In the genomic region with DNA sequence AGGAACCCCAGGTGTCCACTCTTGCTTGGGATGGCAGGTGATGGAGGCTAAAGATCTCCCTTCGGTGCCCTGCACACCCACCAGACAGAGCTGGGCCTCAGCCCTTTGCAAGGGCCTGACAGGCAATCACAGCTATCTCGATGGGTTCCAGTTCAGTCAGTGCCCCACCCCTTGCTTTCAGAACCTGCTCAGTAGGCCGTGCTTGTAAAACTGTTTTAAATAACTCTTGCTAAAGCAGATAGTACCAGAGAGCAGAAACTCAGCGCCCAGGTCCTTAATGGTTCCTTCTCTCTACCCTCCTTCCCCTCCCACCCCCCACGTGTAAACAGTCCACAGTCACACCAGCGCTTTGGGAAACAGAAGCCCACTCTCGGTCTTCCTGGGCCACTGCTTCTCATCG, we compare ENCODE assay signal across 14 cellular contexts. TPM values are rescaled to one million over a fixed set of nuclear protein-coding genes. Genes with fewer than 3 reads are reported as not detected.
DNase-seq lines count a peak whose midpoint lies in the region; ATAC-seq, FAIRE-seq and TF ChIP-seq lines count a peak whose summit lies in the region.
"Had no signal": no experiment of that assay in that cellular context is flagged by ENCODE, and none has a peak within 500 bp of the region (broad histone marks: within the 10 kb centered on the region; RNA-seq: fewer than 3 reads in every experiment).

No MANE protein-coding gene starts in this region.

- in situ Hi-C loops in K562 (cut with MboI): no loop called here

- peak overlapping the region; percentile 99 for H2AFZ ChIP-seq in K562 (ENCODE audit: low read depth, low read length)

- no peaks in the 10 kb centered on the region for H3K9me3 Mint-ChIP-seq in natural killer cell

- no peaks in the 10 kb centered on the region for H3F3A ChIP-seq in DOHH2 (ENCODE audit: control insufficient read depth, insufficient read depth)

- no peak overlapping the region for H3K9ac ChIP-seq in BLaER1
- peak overlapping the region; percentile 82 to 94; a peak in 2 of 4 replicates for H3K9ac ChIP-seq in K562 (ENCODE audit: insufficient read depth in 1 of 2, low read depth in 2 of 2, low read length in 2 of 2)

- no TSS peak for BruUV-seq in K562 (replicated peaks; lab: Mats Ljungman, UMichigan)

- ATAC-seq in K562: no peak
- no peak for ATAC-seq in natural killer cell

- H3K27me3 ChIP-seq in BLaER1 (peaks cover 38% of the 10 kb centered on the region), DOHH2 (ENCODE audit: control insufficient read depth, low read length) (0 out of 2 replicates have a peak, but pooled peaks cover 3% of the 10 kb centered on the region), K562 (ENCODE audit: control insufficient read depth in 2 of 2, insufficient read depth in 2 of 2, low read length in 2 of 2) (peaks cover 2 to 3% of the 10 kb centered on the region in 2 experiments; a peak in 2 of 5 replicates)
- H3K27me3 ChIP-seq: BE2C had no signal

- CTCF ChIA-PET in K562 (lab: Yijun Ruan, JAX; ENCODE audit: low intra/inter-chr PET ratio): interaction anchor here (1.2 to 2.3 kb wide), 2 partner anchors 12 to 28 kb away, joined by 3 to 26 read pairs; no protein-coding TSS in a partner anchor

- H3K27me3 Mint-ChIP-seq in natural killer cell (ENCODE audit: low read depth in 2 of 2): no peaks in the 10 kb centered on the region

- H3K4me3 ChIP-seq in BLaER1: no peak overlapping the region
- H3K4me3 ChIP-seq in DOHH2 (ENCODE audit: low read length): no peak overlapping the region
- no peak overlapping the region for H3K4me3 ChIP-seq in K562

- H3K9me2 ChIP-seq in DOHH2 (replicated peaks; ENCODE audit: control insufficient read depth, low read length): no peaks in the 10 kb centered on the region

- H3K4me2 ChIP-seq in BLaER1: peak overlapping the region; percentile 85; the same call in 1 of the 2 replicates
- peak overlapping the region; percentile 95; the same call in 1 of the 2 replicates for H3K4me2 ChIP-seq in DOHH2 (ENCODE audit: low read length)
- H3K4me2 ChIP-seq in K562 (ENCODE audit: insufficient read depth, low read length): peak overlapping the region; percentile 76; the same call in 1 of the 2 replicates

- no peaks in the 10 kb centered on the region for H3K9me1 ChIP-seq in K562 (ENCODE audit: control insufficient read depth, insufficient read depth, low read length)

- no peaks in the 10 kb centered on the region for H3K36me3 ChIP-seq in BLaER1
- no peaks in the 10 kb centered on the region for H3K36me3 ChIP-seq in DOHH2 (ENCODE audit: control insufficient read depth, low read length)
- no peaks in the 10 kb centered on the region for H3K36me3 ChIP-seq in K562 (ENCODE audit: control insufficient read depth, insufficient read depth, low read length)
- H3K36me3 ChIP-seq: BE2C had no signal

- peaks cover 21% of the 10 kb centered on the region for H3K4me1 ChIP-seq in BLaER1
- peaks cover 12% of the 10 kb centered on the region for H3K4me1 ChIP-seq in DOHH2 (ENCODE audit: control insufficient read depth, low read length)
- H3K4me1 ChIP-seq in K562 (replicated peaks in 1 of 2; ENCODE audit: control insufficient read depth in 2 of 2, insufficient read depth in 2 of 2, low read length in 2 of 2): peaks cover 50 to 62% of the 10 kb centered on the region in 2 experiments
- H3K4me1 ChIP-seq: BE2C had no signal

- 56% methylated on average over 8 of the region's 8 CpGs for WGBS in K562 (ENCODE audit: insufficient coverage, low coverage, missing lambda C conversion rate)

- H4K20me1 ChIP-seq in BLaER1 (no peaks in the 10 kb centered on the region), DOHH2 (ENCODE audit: control insufficient read depth, insufficient read depth, low read depth, low read length) (no peaks in the 10 kb centered on the region), K562 (replicated peaks; ENCODE audit: control insufficient read depth, insufficient read depth, low read length) (no peaks in the 10 kb centered on the region)

- H3K36me3 Mint-ChIP-seq in natural killer cell: no peaks in the 10 kb centered on the region

- DNase-seq in K562 (ENCODE audit: extremely low read depth in 1 of 4, low spot score in 3 of 4): no peak
- DNase-seq in natural killer cell: no peak
- DNase-seq in C1 segment of cervical spinal cord (lab: John Stamatoyannopoulos, UW): no peak
- no peak for DNase-seq in globus pallidus (ENCODE audit: low spot score)
- DNase-seq in caudate nucleus (lab: John Stamatoyannopoulos, UW): no peak
- DNase-seq in head of caudate nucleus: no peak
- DNase-seq: amniotic stem cell; BE2C; KG1; NCI-H187 treated with DMSO at 0.1 percent for 48 hours; NCI-H748 treated with DMSO at 0.1 percent for 48 hours; stimulated activated CD4-positive, alpha-beta T cell treated with anti-CD3 and anti-CD28 coated beads, Interleukin-2, amount 100 ng/mL, for 24 hours had no signal

- no peak for FAIRE-seq in K562 (lab: Jason Lieb, UNC)

- H3K27ac ChIP-seq in BLaER1 (no peak overlapping the region), DOHH2 (ENCODE audit: low read depth, low read length) (no peak overlapping the region), K562 (ENCODE audit: extremely low read depth, low read depth, low read length) (no peak overlapping the region; the same call in 2 of the 3 replicates), caudate nucleus (ENCODE audit: low read depth, low read length) (no peak overlapping the region)

- intact Hi-C loops in K562 (cut with micrococcal nuclease) (loop anchor here (10.0 kb wide), 1 partner anchor 112 kb away; a partner anchor contains a TSS), natural killer cell (cut with micrococcal nuclease) (no loop called here), head of caudate nucleus (cut with DNase I) (no loop called here)

- TF ChIP-seq POLR2A in K562 (conservative IDR thresholded peaks at IDR 0.05): no peak

- H3K27ac Mint-ChIP-seq in natural killer cell: peak overlapping the region in 1 of 2 donors; percentile 45

- H3K9me3 ChIP-seq in BLaER1 (no peaks in the 10 kb centered on the region), DOHH2 (ENCODE audit: control insufficient read depth, insufficient read depth, low read length) (no peaks in the 10 kb centered on the region), K562 (replicated peaks; ENCODE audit: control insufficient read depth, insufficient read depth, low read depth, low read length) (no peaks in the 10 kb centered on the region)
- H3K9me3 ChIP-seq: BE2C had no signal

- H3K79me2 ChIP-seq in DOHH2 (ENCODE audit: control insufficient read depth, low read length): no peaks in the 10 kb centered on the region
- no peaks in the 10 kb centered on the region for H3K79me2 ChIP-seq in K562 (ENCODE audit: control insufficient read depth, insufficient read depth, low read length)

- H3K4me1 Mint-ChIP-seq in natural killer cell: peaks cover 8 to 10% of the 10 kb centered on the region in 2 donors

- TF ChIP-seq RAD21 in K562 (CRISPR knock-in tag; conservative IDR thresholded peaks at IDR 0.05 in 1 of 2, IDR thresholded peaks at IDR 0.05 in 1 of 2): no peak

- no peak for TF ChIP-seq CTCF in DOHH2 (IDR thresholded peaks at IDR 0.05; ENCODE audit: low read depth, low read length, poor library complexity, severe bottlenecking)
- no peak for TF ChIP-seq CTCF in K562 (IDR thresholded peaks at IDR 0.05 in 2 of 3, conservative IDR thresholded peaks at IDR 0.05 in 1 of 3; ENCODE audit: insufficient read depth in 2 of 3, low read depth in 1 of 3, low read length in 3 of 3)
- TF ChIP-seq CTCF in natural killer cell (IDR thresholded peaks at IDR 0.05): no peak

- H3K4me3 Mint-ChIP-seq in natural killer cell: peak overlapping the region; percentile 73

- TF ChIP-seq EP300 in K562 (IDR thresholded peaks at IDR 0.05; ENCODE audit: low read length): no peak

- POLR2A ChIA-PET in K562 (lab: Yijun Ruan, JAX): interaction anchor here (1.0 to 6.1 kb wide), 5 partner anchors 9 to 136 kb away, joined by 4 to 48 read pairs (median 21); a partner anchor contains a TSS

RNA-seq across cellular contexts. Expression of a gene that starts 39.2 kb away (rescaled TPM):
- 1.0 and 1.2 TPM in 2 replicates for total RNA-seq in K562 (2011; cell fraction: chromatin; rRNA removed; ENCODE audit: low replicate concordance)
- total RNA-seq in K562 (2011; cell fraction: nucleolus; rRNA removed): 0.53 and 1.0 TPM in 2 replicates
- 1.0 and 2.0 TPM in 2 replicates for total RNA-seq in K562 (2011; cell fraction: nucleoplasm; rRNA removed)
- total RNA-seq in K562 (2014; rRNA removed) (0.14 and 0.20 TPM in 2 replicates), K562 (2014; rRNA removed; fragmentation: Illumina TruSeq; extraction: Trizol) (0.16 and 0.18 TPM in 2 replicates), K562 (2015; rRNA removed; fragmentation: Illumina TruSeq; extraction: Trizol) (0.08 and 0.11 TPM in 2 replicates), K562 (2021) (0.22 and 0.35 TPM in 2 replicates), natural killer cell (under 1 TPM; 0.05 to 0.15 (median 0.14) TPM)
- polyA plus RNA-seq in K562 (2011; rRNA removed) (0.20 and 0.21 TPM in 2 replicates), K562 (2014; fragmentation: Illumina TruSeq; extraction: Trizol) (0.10 TPM in 2 replicates), K562 (2014; fragmentation: Nextera tagmentation; extraction: Ambion mirVana) (under 1 TPM; 0.06 to 0.08 TPM), K562 (2014; rRNA removed) (0.16 and 0.26 TPM in 2 replicates)
- 0.16 and 0.25 TPM in 2 replicates for polyA plus RNA-seq in K562 (2011; cell fraction: cytosol; rRNA removed)
- 0.20 and 0.33 TPM in 2 replicates for polyA plus RNA-seq in K562 (2011; cell fraction: nucleus; rRNA removed)
- polyA plus RNA-seq in K562 (2012): 0.21 and 0.35 TPM in 2 replicates
- 0.51 and 0.67 TPM in 2 replicates for polyA minus RNA-seq in K562 (2011; rRNA and poly(A)+ RNA removed)
- polyA minus RNA-seq in K562 (2011; cell fraction: cytosol; rRNA and poly(A)+ RNA removed): 0.19 TPM in 1 of 2 replicates, not detected in the other
- polyA minus RNA-seq in K562 (2011; cell fraction: nucleus; rRNA and poly(A)+ RNA removed): 0.40 and 0.44 TPM in 2 replicates

RNA-seq across cellular contexts. Expression of a gene that starts 52.9 kb away (rescaled TPM):
- 128 and 137 TPM in 2 replicates for total RNA-seq in K562 (2011; cell fraction: chromatin; rRNA removed; ENCODE audit: low replicate concordance)
- total RNA-seq in K562 (2011; cell fraction: nucleolus; rRNA removed): 89.7 and 95.9 TPM in 2 replicates
- total RNA-seq in K562 (2011; cell fraction: nucleoplasm; rRNA removed): 111 and 145 TPM in 2 replicates
- total RNA-seq in K562 (2014; rRNA removed) (37.8 and 45.6 TPM in 2 replicates), K562 (2014; rRNA removed; fragmentation: Illumina TruSeq; extraction: Trizol) (41.0 and 43.8 TPM in 2 replicates), K562 (2015; rRNA removed; fragmentation: Illumina TruSeq; extraction: Trizol) (29.4 and 32.3 TPM in 2 replicates), K562 (2021) (49.1 and 51.4 TPM in 2 replicates), natural killer cell (10 to 100 TPM; 38.4 to 54.2 (median 47.5) TPM)
- polyA plus RNA-seq in K562 (2011; rRNA removed) (52.8 and 57.2 TPM in 2 replicates), K562 (2014; fragmentation: Illumina TruSeq; extraction: Trizol) (49.2 and 52.6 TPM in 2 replicates), K562 (2014; fragmentation: Nextera tagmentation; extraction: Ambion mirVana) (10 to 100 TPM; 58.9 to 84.0 TPM), K562 (2014; rRNA removed) (57.1 and 60.3 TPM in 2 replicates)
- 58.0 and 76.8 TPM in 2 replicates for polyA plus RNA-seq in K562 (2011; cell fraction: cytosol; rRNA removed)
- polyA plus RNA-seq in K562 (2011; cell fraction: nucleus; rRNA removed): 33.2 and 40.6 TPM in 2 replicates
- polyA plus RNA-seq in K562 (2012): 24.5 and 33.6 TPM in 2 replicates
- 89.5 and 117 TPM in 2 replicates for polyA minus RNA-seq in K562 (2011; rRNA and poly(A)+ RNA removed)
- polyA minus RNA-seq in K562 (2011; cell fraction: cytosol; rRNA and poly(A)+ RNA removed): 30.9 and 35.3 TPM in 2 replicates
- polyA minus RNA-seq in K562 (2011; cell fraction: nucleus; rRNA and poly(A)+ RNA removed): 37.0 and 60.9 TPM in 2 replicates
